8 cellular contexts compared by ENCODE assay signal in genomic region chr1:146710838-146711521, GRCh38.
DNase-seq lines count a peak whose midpoint lies in the region; ATAC-seq, FAIRE-seq and TF ChIP-seq lines count a peak whose summit lies in the region.
"Not testable (repeated sequence)": the region's sequence is repeated elsewhere in the genome, so short reads cannot be mapped to it uniquely, and the experiment has no call there.

No MANE protein-coding gene starts in this region.

- not testable (repeated sequence) for H3K27me3 Mint-ChIP-seq in activated naive CD4-positive, alpha-beta T cell treated with anti-CD3 and anti-CD28 coated beads, Interleukin-2, amount 10 ng/mL, durations not matched to agents 7 days and 5 days

- CTCF ChIA-PET in activated naive CD4-positive, alpha-beta T cell treated with anti-CD3 and anti-CD28 coated beads, Interleukin-2, amount 10 ng/mL, durations not matched to agents 7 days and 5 days (lab: Charles Lee): not testable (repeated sequence)

- intact Hi-C loops in lower lobe of right lung (cut with DNase I): not testable (repeated sequence)

- not testable (repeated sequence) for H3K4me1 Mint-ChIP-seq in activated naive CD4-positive, alpha-beta T cell treated with anti-CD3 and anti-CD28 coated beads, Interleukin-2, amount 10 ng/mL, durations not matched to agents 7 days and 5 days

- H3K27me3 ChIP-seq in lower lobe of right lung (ENCODE audit: low read depth): not testable (repeated sequence)

- H3K36me3 ChIP-seq in lower lobe of right lung: not testable (repeated sequence)

- not testable (repeated sequence) for FAIRE-seq in RCC 7860 (lab: Jason Lieb, UNC)

- H3K9me3 ChIP-seq in lower lobe of right lung: not testable (repeated sequence)

- peak; percentile 53 to 56 for ATAC-seq in lower lobe of right lung

- H3K4me1 ChIP-seq in lower lobe of right lung: not testable (repeated sequence)

- H3K36me3 Mint-ChIP-seq in activated naive CD4-positive, alpha-beta T cell treated with anti-CD3 and anti-CD28 coated beads, Interleukin-2, amount 10 ng/mL, durations not matched to agents 7 days and 5 days: not testable (repeated sequence)

- DNase-seq in DMS 273 (lab: John Stamatoyannopoulos, UW; ENCODE audit: unreplicated experiment) (peak; percentile 54), NCI-H2107 treated with DMSO at 0.1 percent for 48 hours (lab: John Stamatoyannopoulos, UW; ENCODE audit: unreplicated experiment) (peak; percentile 38), RCC 7860 (ENCODE audit: low spot score) (peak; percentile 29), fibroblast of mammary gland (ENCODE audit: low read depth) (peak; percentile 17), stromal cell of bone marrow (ENCODE audit: low read depth) (peak; percentile 6)
- DNase-seq in Jurkat, Clone E6-1 (ENCODE audit: low read depth, low spot score): peak; percentile 37
- DNase-seq in activated naive CD4-positive, alpha-beta T cell treated with anti-CD3 and anti-CD28 coated beads, Interleukin-2, amount 10 ng/mL, durations not matched to agents 7 days and 5 days: peak; percentile 23
- not testable (repeated sequence) for DNase-seq in lower lobe of right lung

- H3K27ac Mint-ChIP-seq in activated naive CD4-positive, alpha-beta T cell treated with anti-CD3 and anti-CD28 coated beads, Interleukin-2, amount 10 ng/mL, durations not matched to agents 7 days and 5 days: not testable (repeated sequence)

- H3K4me3 Mint-ChIP-seq in activated naive CD4-positive, alpha-beta T cell treated with anti-CD3 and anti-CD28 coated beads, Interleukin-2, amount 10 ng/mL, durations not matched to agents 7 days and 5 days: not testable (repeated sequence)

- H3K27ac ChIP-seq in lower lobe of right lung: not testable (repeated sequence)

- not testable (repeated sequence) for H3K9me3 Mint-ChIP-seq in activated naive CD4-positive, alpha-beta T cell treated with anti-CD3 and anti-CD28 coated beads, Interleukin-2, amount 10 ng/mL, durations not matched to agents 7 days and 5 days

- H3K4me3 ChIP-seq in Jurkat, Clone E6-1 (ENCODE audit: low read length); fibroblast of mammary gland (ENCODE audit: control insufficient read depth, low read depth, low read length); lower lobe of right lung: not testable (repeated sequence)

- not testable (repeated sequence) for TF ChIP-seq CTCF in fibroblast of mammary gland (conservative IDR thresholded peaks at IDR 0.05; ENCODE audit: control insufficient read depth, insufficient read depth, low read depth, low read length); lower lobe of right lung (IDR thresholded peaks at IDR 0.05)
